ENCODE assay signal across 1 cellular context in the genomic region with DNA sequence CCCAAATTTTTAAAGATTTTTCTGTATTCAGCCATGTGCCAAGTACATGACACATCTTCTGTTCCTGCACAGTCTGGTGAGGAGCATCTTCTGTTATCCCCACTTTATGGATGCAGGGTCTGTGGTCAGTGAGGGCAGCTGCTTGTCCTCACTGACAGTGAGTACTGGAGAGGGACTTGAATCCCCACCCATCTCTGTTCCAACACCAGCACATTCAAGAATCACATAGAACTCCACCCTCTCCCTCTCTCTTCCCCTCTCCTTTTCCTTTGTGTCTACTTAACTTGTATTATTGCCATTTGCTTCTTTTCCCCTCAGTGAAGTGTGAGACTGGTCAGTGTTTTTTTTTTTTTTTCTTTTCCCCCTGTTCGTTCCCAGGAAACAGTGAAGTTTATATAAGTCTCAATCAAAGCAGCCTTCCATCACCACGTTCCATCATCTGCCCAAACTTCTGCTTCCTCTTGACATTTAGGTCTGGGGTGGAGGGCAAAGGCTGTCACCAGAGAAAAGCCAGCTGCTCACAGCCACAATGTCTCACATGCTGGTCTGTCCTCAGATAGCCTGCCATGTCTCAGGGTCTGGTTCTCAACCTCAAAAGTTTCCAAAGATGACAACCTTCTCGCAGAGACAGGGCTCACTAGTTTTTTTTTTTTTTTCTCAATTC.
TF ChIP-seq lines count a peak whose summit lies in the region.

No MANE protein-coding gene starts in this region.

TF ChIP-seq in K562, 482 proteins besides CTCF, POLR2A, EP300 and RAD21 (continued from another document):
- TF ChIP-seq LARP7 (IDR thresholded peaks at IDR 0.05), result no peak
- TF ChIP-seq NUFIP1 (IDR thresholded peaks at IDR 0.05; ENCODE audit: partially characterized antibody), result no peak
- no peak for TF ChIP-seq TARDBP (IDR thresholded peaks at IDR 0.05)
- TF ChIP-seq RB1 (IDR thresholded peaks at IDR 0.05; ENCODE audit: low read depth), result no peak
- no peak for TF ChIP-seq ZNF274 (IDR thresholded peaks at IDR 0.05; ENCODE audit: borderline replicate concordance, low read depth, low read length)
- TF ChIP-seq, protein P1, sequence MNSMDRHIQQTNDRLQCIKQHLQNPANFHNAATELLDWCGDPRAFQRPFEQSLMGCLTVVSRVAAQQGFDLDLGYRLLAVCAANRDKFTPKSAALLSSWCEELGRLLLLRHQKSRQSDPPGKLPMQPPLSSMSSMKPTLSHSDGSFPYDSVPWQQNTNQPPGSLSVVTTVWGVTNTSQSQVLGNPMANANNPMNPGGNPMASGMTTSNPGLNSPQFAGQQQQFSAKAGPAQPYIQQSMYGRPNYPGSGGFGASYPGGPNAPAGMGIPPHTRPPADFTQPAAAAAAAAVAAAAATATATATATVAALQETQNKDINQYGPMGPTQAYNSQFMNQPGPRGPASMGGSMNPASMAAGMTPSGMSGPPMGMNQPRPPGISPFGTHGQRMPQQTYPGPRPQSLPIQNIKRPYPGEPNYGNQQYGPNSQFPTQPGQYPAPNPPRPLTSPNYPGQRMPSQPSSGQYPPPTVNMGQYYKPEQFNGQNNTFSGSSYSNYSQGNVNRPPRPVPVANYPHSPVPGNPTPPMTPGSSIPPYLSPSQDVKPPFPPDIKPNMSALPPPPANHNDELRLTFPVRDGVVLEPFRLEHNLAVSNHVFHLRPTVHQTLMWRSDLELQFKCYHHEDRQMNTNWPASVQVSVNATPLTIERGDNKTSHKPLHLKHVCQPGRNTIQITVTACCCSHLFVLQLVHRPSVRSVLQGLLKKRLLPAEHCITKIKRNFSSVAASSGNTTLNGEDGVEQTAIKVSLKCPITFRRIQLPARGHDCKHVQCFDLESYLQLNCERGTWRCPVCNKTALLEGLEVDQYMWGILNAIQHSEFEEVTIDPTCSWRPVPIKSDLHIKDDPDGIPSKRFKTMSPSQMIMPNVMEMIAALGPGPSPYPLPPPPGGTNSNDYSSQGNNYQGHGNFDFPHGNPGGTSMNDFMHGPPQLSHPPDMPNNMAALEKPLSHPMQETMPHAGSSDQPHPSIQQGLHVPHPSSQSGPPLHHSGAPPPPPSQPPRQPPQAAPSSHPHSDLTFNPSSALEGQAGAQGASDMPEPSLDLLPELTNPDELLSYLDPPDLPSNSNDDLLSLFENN (IDR thresholded peaks at IDR 0.05; ENCODE audit: low read depth in 2 of 2, low read length in 2 of 2), result no peak
- TF ChIP-seq ZNF778 (CRISPR knock-in tag; IDR thresholded peaks at IDR 0.05), result no peak
- no peak for TF ChIP-seq ZBTB1 (CRISPR knock-in tag; IDR thresholded peaks at IDR 0.05; ENCODE audit: borderline replicate concordance, low read depth)
TF ChIP-seq in K562: peak in this region for 0.
